In the genomic region with DNA sequence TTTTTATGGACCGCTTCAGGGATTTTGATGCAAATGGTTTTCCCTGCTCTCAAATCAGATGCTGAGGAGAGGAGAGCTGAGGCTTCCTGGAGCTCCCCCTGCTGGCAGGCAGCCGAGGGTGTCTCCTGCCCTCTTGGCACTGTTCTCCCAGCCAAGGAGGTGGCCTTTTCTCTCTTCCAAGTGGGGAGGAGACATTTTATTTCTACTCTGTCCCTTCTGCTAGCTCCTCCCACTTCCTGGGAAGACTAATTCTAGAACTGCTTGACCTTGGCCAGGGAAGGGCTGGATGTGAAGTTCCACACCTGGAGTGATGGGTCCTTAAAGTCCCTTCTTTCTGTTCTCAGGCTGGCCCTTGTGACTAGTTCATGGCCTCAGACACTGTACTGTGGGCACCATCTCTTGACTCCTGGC, we compare ENCODE assay signal across 8 cellular contexts. TPM values are rescaled to one million over a fixed set of nuclear protein-coding genes. Genes with fewer than 3 reads are reported as not detected.
DNase-seq lines count a peak whose midpoint lies in the region; ATAC-seq and TF ChIP-seq lines count a peak whose summit lies in the region.

No MANE protein-coding gene starts in this region.

- H3K9me3 Mint-ChIP-seq in T-helper 1 cell treated with Interleukin-12 subunit alpha and Interleukin-12 subunit beta and Interleukin-4 antibody, amounts not matched to agents 30 μg/mL and 1 μg/mL, for 36 hours, result no peaks in the 10 kb centered on the region

- no peak overlapping the region for H3K4me3 ChIP-seq in right atrium auricular region
- no peak overlapping the region for H3K4me3 ChIP-seq in uterus

- intact Hi-C loops in uterus (cut with DNase I; ENCODE audit: low total_unique reads), result loop anchor here (10.0 kb wide), 1 partner anchor 352 kb away; no protein-coding TSS in a partner anchor

- DNase-seq in M059J (ENCODE audit: low read depth) (peak; percentile 93), amygdala (lab: John Stamatoyannopoulos, UW) (peak in 52 of 56 donors; percentile 13 to 85 (median 56)), right atrium auricular region (ENCODE audit: low spot score) (peak; percentile 94), renal cortical epithelial cell (ENCODE audit: low read depth) (peak; percentile 89), uterus (peak; percentile 93 to 94)

- H3K4me1 ChIP-seq in ES-I3 (ENCODE audit: insufficient read depth, low read length) (peaks cover 63% of the 10 kb centered on the region), right atrium auricular region (peaks cover 0 to 97% of the 10 kb centered on the region in 2 donors), uterus (peaks cover 40 to 65% of the 10 kb centered on the region in 2 donors)

- no peak for ATAC-seq in GM21717 (IDR thresholded peaks at IDR 0.05; ENCODE audit: unreplicated experiment)

- TF ChIP-seq CTCF in right atrium auricular region (IDR thresholded peaks at IDR 0.05), result peak; percentile 85 to 89
- peak; percentile 70 to 83 (median 80) for TF ChIP-seq CTCF in uterus (IDR thresholded peaks at IDR 0.05)

- H3K9me3 ChIP-seq in ES-I3 (ENCODE audit: control insufficient read depth, insufficient read depth, low read length), result no peaks in the 10 kb centered on the region
- H3K9me3 ChIP-seq in right atrium auricular region, result no peaks in the 10 kb centered on the region
- no peaks in the 10 kb centered on the region for H3K9me3 ChIP-seq in uterus

- H3K27ac ChIP-seq in right atrium auricular region (peak overlapping the region; percentile 99 to 100), uterus (peak overlapping the region; percentile 99 to 100)

- H3K27me3 Mint-ChIP-seq in T-helper 1 cell treated with Interleukin-12 subunit alpha and Interleukin-12 subunit beta and Interleukin-4 antibody, amounts not matched to agents 30 μg/mL and 1 μg/mL, for 36 hours (ENCODE audit: low read depth), result no peaks in the 10 kb centered on the region

- H3K36me3 Mint-ChIP-seq in T-helper 1 cell treated with Interleukin-12 subunit alpha and Interleukin-12 subunit beta and Interleukin-4 antibody, amounts not matched to agents 30 μg/mL and 1 μg/mL, for 36 hours (ENCODE audit: low read depth), result peaks cover 11% of the 10 kb centered on the region

- no peaks in the 10 kb centered on the region; the same call in 1 of the 2 replicates for H3K36me3 ChIP-seq in ES-I3 (ENCODE audit: insufficient read depth, low read length)
- H3K36me3 ChIP-seq in right atrium auricular region, result peaks cover 6% of the 10 kb centered on the region
- no peaks in the 10 kb centered on the region for H3K36me3 ChIP-seq in uterus

- H3K9ac ChIP-seq in ES-I3 (ENCODE audit: low read depth, low read length), result peak overlapping the region; percentile 18; the same call in 1 of the 2 replicates

- H3K27me3 ChIP-seq in right atrium auricular region (no peaks in the 10 kb centered on the region), uterus (no peaks in the 10 kb centered on the region)

- TF ChIP-seq POLR2A in uterus (IDR thresholded peaks at IDR 0.05), result peak; percentile 29 to 67

- peaks cover 30% of the 10 kb centered on the region for H3K4me1 Mint-ChIP-seq in T-helper 1 cell treated with Interleukin-12 subunit alpha and Interleukin-12 subunit beta and Interleukin-4 antibody, amounts not matched to agents 30 μg/mL and 1 μg/mL, for 36 hours (ENCODE audit: low read depth)

- peak overlapping the region; percentile 40 for H3K4me3 Mint-ChIP-seq in T-helper 1 cell treated with Interleukin-12 subunit alpha and Interleukin-12 subunit beta and Interleukin-4 antibody, amounts not matched to agents 30 μg/mL and 1 μg/mL, for 36 hours

- peak overlapping the region; percentile 74 for H3K27ac Mint-ChIP-seq in T-helper 1 cell treated with Interleukin-12 subunit alpha and Interleukin-12 subunit beta and Interleukin-4 antibody, amounts not matched to agents 30 μg/mL and 1 μg/mL, for 36 hours

RNA-seq across cellular contexts. Expression of a gene that starts 31.8 kb away (rescaled TPM):
- total RNA-seq in M059J (2014; rRNA removed; shearing (Covaris generic)), result 106 and 152 TPM in 2 replicates
- 10 to 100 TPM; 81.3 to 89.9 TPM for total RNA-seq in right atrium auricular region
- 167 and 235 TPM in 2 replicates for total RNA-seq in renal cortical epithelial cell
- 100 to 1,000 TPM in 1 of 4 donors, 10 to 100 TPM in 3; 28.9 to 107 (median 62.1) TPM for total RNA-seq in uterus

RNA-seq across cellular contexts. Expression of a gene that starts 32.4 kb away (rescaled TPM):
- total RNA-seq in M059J (2014; rRNA removed; shearing (Covaris generic)), result 39.3 and 46.0 TPM in 2 replicates
- 10 to 100 TPM; 73.0 to 75.0 TPM for total RNA-seq in right atrium auricular region
- 27.1 and 57.2 TPM in 2 replicates for total RNA-seq in renal cortical epithelial cell
- total RNA-seq in uterus, result 10 to 100 TPM; 20.0 to 42.4 (median 27.4) TPM

RNA-seq across cellular contexts. Expression of a gene that starts 35.0 kb away (rescaled TPM):
- 43.1 and 75.3 TPM in 2 replicates for total RNA-seq in M059J (2014; rRNA removed; shearing (Covaris generic))
- total RNA-seq in right atrium auricular region (10 to 100 TPM in 1 of 2 donors, 1 to 10 TPM in 1; 5.5 to 11.6 TPM), renal cortical epithelial cell (17.4 and 40.6 TPM in 2 replicates), uterus (10 to 100 TPM in 2 of 4 donors, 1 to 10 TPM in 2; 1.8 to 31.0 (median 14.5) TPM)
